Comparison of ENCODE assay signal across 22 cellular contexts in the genomic region with DNA sequence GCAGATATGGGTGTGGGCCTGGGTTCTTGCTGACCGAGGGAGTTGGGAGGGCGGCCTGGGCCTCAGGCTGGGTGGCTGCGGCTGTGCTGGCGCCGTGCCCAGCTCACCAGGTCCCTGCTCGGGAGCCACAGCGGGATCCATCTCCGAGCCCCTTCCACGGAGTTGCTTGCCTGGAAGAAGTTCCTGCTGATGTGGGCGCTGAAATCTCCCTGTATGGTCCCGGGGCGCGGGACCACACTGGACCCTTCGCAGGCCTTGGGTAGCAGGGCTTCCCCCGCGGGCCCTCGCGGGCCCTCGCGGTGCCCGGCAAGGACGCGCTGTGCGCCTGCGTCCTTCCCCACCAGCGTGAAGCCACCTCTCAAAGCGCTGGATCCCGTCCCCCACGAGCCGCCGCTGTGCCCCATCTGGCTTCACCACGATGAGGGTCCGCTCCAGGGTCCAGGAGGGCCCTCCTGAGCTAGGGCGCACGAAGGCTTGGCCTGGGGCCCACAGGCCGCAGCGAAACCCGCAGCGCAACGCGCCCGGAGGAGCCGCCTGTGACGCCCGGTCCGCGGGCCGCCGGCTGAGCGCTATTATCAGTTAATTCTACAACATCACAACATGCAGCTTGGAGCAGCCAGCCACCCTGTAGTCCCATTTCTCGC. TPM values are rescaled to one million over a fixed set of nuclear protein-coding genes. Genes with fewer than 3 reads are reported as not detected.
A peak's percentile ranks its signal among the peaks of the same experiment; 100 is the strongest.
DNase-seq lines count a peak whose midpoint lies in the region; ATAC-seq, FAIRE-seq and TF ChIP-seq lines count a peak whose summit lies in the region.
"Had no signal": no experiment of that assay in that cellular context is flagged by ENCODE, and none has a peak within 500 bp of the region (broad histone marks: within the 10 kb centered on the region; RNA-seq: fewer than 3 reads in every experiment).

No MANE protein-coding gene starts in this region.

- peak overlapping the region; percentile 68; the same call in 1 of the 2 replicates for H2BK12ac ChIP-seq in H1 (ENCODE audit: low read depth, low read length)

- H3K23me2 ChIP-seq in H1 (ENCODE audit: low read depth, low read length) = no peaks in the 10 kb centered on the region

- H3K9ac ChIP-seq in H1 (replicated peaks in 1 of 4; ENCODE audit: extremely low read depth in 1 of 4, low read depth in 3 of 4, low read length in 3 of 4) = no peak overlapping the region

- H3K56ac ChIP-seq in H1 (replicated peaks; ENCODE audit: insufficient read length, low read depth, low read length) = no peak overlapping the region

- intact Hi-C loops in Right ventricle myocardium superior (cut with DNase I) (no loop called here), cardiac septum (cut with DNase I) (no loop called here), lower lobe of right lung (cut with DNase I) (no loop called here)

- no peak overlapping the region for H3K23ac ChIP-seq in H1 (ENCODE audit: insufficient read length)

- H3K79me1 ChIP-seq in H1 (ENCODE audit: low read depth, low read length) = no peaks in the 10 kb centered on the region

- WGBS in H1 (ENCODE audit: extremely low coverage in 1 of 2, insufficient coverage in 1 of 2, insufficient read length in 1 of 2, insufficient replicate concordance in 2 of 2, low coverage in 1 of 2, low lambda C conversion rate in 2 of 2, missing lambda C conversion rate in 1 of 2), 2 experiments = 90% methylated on average over 46 of the region's 51 CpGs; no CpG with 5 or more reads in 1 of the 2 experiments

- H2BK5ac ChIP-seq in H1 (ENCODE audit: low read depth, low read length) = no peak overlapping the region

- no peaks in the 10 kb centered on the region for H4K20me1 ChIP-seq in H1 (replicated peaks in 1 of 2; ENCODE audit: control insufficient read depth in 1 of 2, insufficient read depth in 2 of 2, low read length in 2 of 2)

- no peak overlapping the region for H3K4me2 ChIP-seq in H1 (ENCODE audit: insufficient read depth in 1 of 2, low read depth in 2 of 2, low read length in 2 of 2)
- H3K4me2 ChIP-seq: A549 had no signal

- H4K8ac ChIP-seq in H1 (ENCODE audit: extremely low read depth, insufficient read depth, low read length) = peak overlapping the region; percentile 75; the same call in 1 of the 2 replicates

- FAIRE-seq in H1 (lab: Jason Lieb, UNC) = no peak
- FAIRE-seq: A549 had no signal

- H3K4me3 ChIP-seq in H1 (ENCODE audit: extremely low read depth in 1 of 4, insufficient read depth in 2 of 4, low read depth in 3 of 4, low read length in 4 of 4) (no peak overlapping the region), lower lobe of right lung (peak overlapping the region; percentile 28)
- H3K4me3 ChIP-seq: A549, ascending aorta, tibial artery had no signal

- H3K4me1 ChIP-seq in H1 (replicated peaks in 1 of 4; ENCODE audit: control insufficient read depth in 3 of 4, insufficient read depth in 4 of 4, low read length in 3 of 4) (no peaks in the 10 kb centered on the region), lower lobe of right lung (no peaks in the 10 kb centered on the region)
- H3K4me1 ChIP-seq: A549, ascending aorta, tibial artery had no signal

- no peak for TF ChIP-seq RAD21 in H1 (IDR thresholded peaks at IDR 0.05 in 1 of 2, conservative IDR thresholded peaks at IDR 0.05 in 1 of 2; ENCODE audit: low read depth in 2 of 2, low read length in 2 of 2)

- no peak overlapping the region for H2BK15ac ChIP-seq in H1 (ENCODE audit: low read length)

- no peak overlapping the region for H3K27ac ChIP-seq in H1 (ENCODE audit: low read depth, low read length)
- no peak overlapping the region for H3K27ac ChIP-seq in lower lobe of right lung
- H3K27ac ChIP-seq: A549, ascending aorta, epithelial cell of prostate, tibial artery had no signal

- DNase-seq in Right ventricle myocardium superior = no peak
- no peak for DNase-seq in cardiac septum (ENCODE audit: low spot score)
- peak in 1 of 2 experiments; percentile 60 for DNase-seq in H1 (ENCODE audit: low read depth in 1 of 2, low spot score in 2 of 2)
- no peak for DNase-seq in lower lobe of right lung
- DNase-seq in AML-193 (lab: John Stamatoyannopoulos, UW) = no peak
- DNase-seq in activated gamma-delta T cell treated with Interleukin-2 at 50 U/mL for 16 hours = no peak
- no peak for DNase-seq in KG1 (lab: John Stamatoyannopoulos, UW)
- DNase-seq: activated CD4-positive, alpha-beta T cell treated with anti-CD3 and anti-CD28 coated beads, Interleukin-2, amount 50 U/mL, for 1 hour; activated naive CD4-positive, alpha-beta T cell treated with Interleukin-2 at 50 U/mL for 16 hours; CD8-positive, alpha-beta memory T cell; GOT3; naive B cell; NCI-H187; stimulated activated CD4-positive, alpha-beta T cell treated with anti-CD3 and anti-CD28 coated beads, Interleukin-12 subunit alpha, Interleukin-12 subunit beta, amount 100 ng/mL, for 4 hours; T-cell; tibial artery had no signal

- H3K27me3 ChIP-seq in H1 (replicated peaks in 1 of 4; ENCODE audit: control insufficient read depth in 3 of 4, extremely low read depth in 1 of 4, insufficient read depth in 3 of 4, low read length in 3 of 4) (no peaks in the 10 kb centered on the region), lower lobe of right lung (ENCODE audit: low read depth) (no peaks in the 10 kb centered on the region)
- H3K27me3 ChIP-seq: ascending aorta had no signal

- peak; percentile 77 for ATAC-seq in Right ventricle myocardium superior (ENCODE audit: poor library complexity)
- peak in 1 of 2 donors; percentile 59 for ATAC-seq in lower lobe of right lung
- ATAC-seq in HG02885 (IDR thresholded peaks at IDR 0.05; ENCODE audit: poor library complexity, unreplicated experiment) = no peak
- ATAC-seq: A549, T-cell had no signal

- no peak overlapping the region for H3K4ac ChIP-seq in H1 (replicated peaks; ENCODE audit: insufficient read length, low read depth, low read length)

- H4K91ac ChIP-seq in H1 (replicated peaks; ENCODE audit: insufficient read length, low read length) = no peak overlapping the region

- CTCF ChIA-PET in H1 (lab: Charles Lee; ENCODE audit: partially characterized antibody) = interaction anchor here (1.7 to 2.8 kb wide), 3 partner anchors 8 to 11 kb away, joined by 5 to 11 read pairs (median 8); no protein-coding TSS in a partner anchor

- H2BK20ac ChIP-seq in H1 (ENCODE audit: low read length) = no peak overlapping the region

- POLR2A ChIA-PET in H1 (lab: Charles Lee; ENCODE audit: partially characterized antibody) = interaction anchor here (1.2 kb wide), 1 partner anchor 9 kb away, joined by 3 read pairs; no protein-coding TSS in a partner anchor

- H3K79me2 ChIP-seq in H1 (ENCODE audit: control insufficient read depth in 1 of 2, insufficient read depth in 2 of 2, low read length in 2 of 2) = no peaks in the 10 kb centered on the region

- H3K9me3 ChIP-seq in H1 (ENCODE audit: insufficient read depth in 2 of 2, low read depth in 1 of 2, low read length in 1 of 2) (peaks cover 0 to 3% of the 10 kb centered on the region in 2 experiments; a peak in 1 of 4 replicates), lower lobe of right lung (no peaks in the 10 kb centered on the region)
- H3K9me3 ChIP-seq: A549, ascending aorta, tibial artery had no signal

- TF ChIP-seq EP300 in H1 (IDR thresholded peaks at IDR 0.05; ENCODE audit: borderline replicate concordance in 1 of 2, low read depth in 2 of 2, low read length in 2 of 2) = no peak

- no peak overlapping the region for H4K5ac ChIP-seq in H1 (ENCODE audit: insufficient read length, low read depth, low read length)

- TF ChIP-seq CTCF in H1 (IDR thresholded peaks at IDR 0.05; ENCODE audit: control extremely low read depth in 1 of 3, insufficient read depth in 1 of 3, low read depth in 1 of 3, low read length in 3 of 3) (no peak), lower lobe of right lung (IDR thresholded peaks at IDR 0.05) (no peak)

- no peak for TF ChIP-seq POLR2A in H1 (IDR thresholded peaks at IDR 0.05; ENCODE audit: control extremely low read depth in 1 of 2, low read depth in 2 of 2, low read length in 2 of 2)

- H2AFZ ChIP-seq in H1 (ENCODE audit: low read length) = peak overlapping the region; percentile 50; the same call in 1 of the 2 replicates

- H2BK120ac ChIP-seq in H1 (replicated peaks; ENCODE audit: low read depth, low read length) = no peak overlapping the region

- H3K18ac ChIP-seq in H1 (ENCODE audit: extremely low read depth, low read length) = no peak overlapping the region; the same call in 1 of the 2 replicates

- no peaks in the 10 kb centered on the region for H3K36me3 ChIP-seq in H1 (ENCODE audit: control insufficient read depth in 2 of 4, insufficient read depth in 4 of 4, low read length in 3 of 4)
- H3K36me3 ChIP-seq in lower lobe of right lung = no peaks in the 10 kb centered on the region
- H3K36me3 ChIP-seq: ascending aorta, tibial artery had no signal

- no peak overlapping the region for H2AK5ac ChIP-seq in H1 (ENCODE audit: low read depth, low read length)

- no peak overlapping the region for H3K14ac ChIP-seq in H1 (ENCODE audit: insufficient read length)

RNA-seq across cellular contexts. Expression of gene RAB19, which starts 31.5 kb away (rescaled TPM):
- total RNA-seq in Right ventricle myocardium superior (not detected), cardiac septum (not detected), lower lobe of right lung (1.7 TPM)
- 9.8 TPM in 2 replicates for total RNA-seq in H1 (2021; fragmentation: NEBNext Ultra II Directional; extraction: Animal tissue kit (Norgen Biotek cat#: 25700))
- 9.8 and 11.0 TPM in 2 replicates for polyA plus RNA-seq in H1 (2011; rRNA removed)
- polyA plus RNA-seq in H1 (2011; cell fraction: cytosol; rRNA removed) = 11.4 TPM
- 4.9 TPM for polyA plus RNA-seq in H1 (2011; cell fraction: nucleus; rRNA removed)
- polyA plus RNA-seq in H1 (2012, experiment 1 of 2) = 2.4 to 5.7 TPM (median 4.6 TPM) in 4 replicates
- polyA plus RNA-seq in H1 (2012, experiment 2 of 2) = 4.7 TPM
- 4.8 TPM for polyA plus RNA-seq in H1 (2013, experiment 1 of 2)
- polyA plus RNA-seq in H1 (2013, experiment 2 of 2) = 5.5 TPM
- 32.3 and 35.9 TPM in 2 replicates for polyA minus RNA-seq in H1 (2011; rRNA and poly(A)+ RNA removed)
- polyA minus RNA-seq in H1 (2011; cell fraction: cytosol; rRNA and poly(A)+ RNA removed) = 10.0 TPM
- polyA minus RNA-seq in H1 (2011; cell fraction: nucleus; rRNA and poly(A)+ RNA removed) = 9.0 TPM
- total RNA-seq: ascending aorta, glomerular endothelial cell, posterior vena cava had no signal
- polyA plus RNA-seq: A549 had no signal

RNA-seq across cellular contexts. Expression of gene SLC37A3, which starts 37.0 kb away (rescaled TPM):
- 9.5 TPM for total RNA-seq in Right ventricle myocardium superior
- total RNA-seq in cardiac septum = 13.2 TPM
- 47.3 and 58.2 TPM in 2 replicates for total RNA-seq in H1 (2021; fragmentation: NEBNext Ultra II Directional; extraction: Animal tissue kit (Norgen Biotek cat#: 25700))
- polyA plus RNA-seq in H1 (2011; rRNA removed) = 71.0 and 74.1 TPM in 2 replicates
- 81.6 TPM for polyA plus RNA-seq in H1 (2011; cell fraction: cytosol; rRNA removed)
- polyA plus RNA-seq in H1 (2011; cell fraction: nucleus; rRNA removed) = 91.2 TPM
- 35.5 to 45.0 TPM (median 40.6 TPM) in 4 replicates for polyA plus RNA-seq in H1 (2012, experiment 1 of 2)
- polyA plus RNA-seq in H1 (2012, experiment 2 of 2) = 6.0 TPM
- polyA plus RNA-seq in H1 (2013, experiment 1 of 2) = 54.0 TPM
- 57.0 TPM for polyA plus RNA-seq in H1 (2013, experiment 2 of 2)
- 113 and 115 TPM in 2 replicates for polyA minus RNA-seq in H1 (2011; rRNA and poly(A)+ RNA removed)
- polyA minus RNA-seq in H1 (2011; cell fraction: cytosol; rRNA and poly(A)+ RNA removed) = 31.4 TPM
- 93.1 TPM for polyA minus RNA-seq in H1 (2011; cell fraction: nucleus; rRNA and poly(A)+ RNA removed)
- total RNA-seq in lower lobe of right lung = 31.1 TPM

RNA-seq across cellular contexts. Expression of gene MKRN1, which starts 43.9 kb away (rescaled TPM):
- total RNA-seq in Right ventricle myocardium superior (94.7 TPM), cardiac septum (95.0 TPM), lower lobe of right lung (112 TPM)
- 94.6 and 99.6 TPM in 2 replicates for total RNA-seq in H1 (2021; fragmentation: NEBNext Ultra II Directional; extraction: Animal tissue kit (Norgen Biotek cat#: 25700))
- 35.1 and 46.2 TPM in 2 replicates for polyA plus RNA-seq in H1 (2011; rRNA removed)
- polyA plus RNA-seq in H1 (2011; cell fraction: cytosol; rRNA removed) = 55.2 TPM
- 47.1 TPM for polyA plus RNA-seq in H1 (2011; cell fraction: nucleus; rRNA removed)
- polyA plus RNA-seq in H1 (2012, experiment 1 of 2) = 79.4 to 96.7 TPM (median 81.8 TPM) in 4 replicates
- polyA plus RNA-seq in H1 (2012, experiment 2 of 2) = 21.0 TPM
- 70.8 TPM for polyA plus RNA-seq in H1 (2013, experiment 1 of 2)
- polyA plus RNA-seq in H1 (2013, experiment 2 of 2) = 72.2 TPM
- polyA minus RNA-seq in H1 (2011; rRNA and poly(A)+ RNA removed) = 81.2 and 83.4 TPM in 2 replicates
- polyA minus RNA-seq in H1 (2011; cell fraction: cytosol; rRNA and poly(A)+ RNA removed) = 63.6 TPM
- polyA minus RNA-seq in H1 (2011; cell fraction: nucleus; rRNA and poly(A)+ RNA removed) = 47.2 TPM
